In the genomic region with DNA sequence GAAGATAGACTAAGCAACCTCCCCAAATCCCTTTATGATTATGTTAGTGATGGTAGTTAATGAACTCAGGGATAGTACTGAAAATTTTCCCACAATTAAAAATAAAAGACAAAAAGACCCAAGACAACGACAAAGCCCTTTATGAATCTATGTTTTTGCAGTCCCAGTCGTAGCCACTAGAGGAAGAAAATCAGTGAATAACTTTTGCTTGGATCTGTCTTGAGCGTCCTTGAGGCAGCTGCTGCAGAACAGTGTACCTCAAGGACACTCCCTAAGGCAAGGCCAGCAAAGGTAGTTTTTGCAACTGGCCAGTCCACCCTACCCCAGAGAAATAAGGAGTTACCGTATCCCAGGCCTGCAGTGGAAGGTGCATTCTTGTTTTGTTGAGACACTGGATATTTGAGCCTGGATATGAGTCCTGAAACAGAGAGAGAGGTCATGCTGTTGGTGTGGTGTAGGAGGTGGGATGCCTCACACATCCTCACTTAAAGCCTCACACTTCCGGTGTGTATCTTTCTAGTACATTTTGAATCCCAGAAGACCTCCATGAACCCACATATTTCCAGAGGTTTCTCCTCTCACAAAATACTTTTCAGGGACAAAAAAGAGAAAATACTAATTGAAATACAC, we compare ENCODE assay signal across 11 cellular contexts. TPM values are rescaled to one million over a fixed set of nuclear protein-coding genes. Genes with fewer than 3 reads are reported as not detected.
A peak's percentile ranks its signal among the peaks of the same experiment; 100 is the strongest.
DNase-seq lines count a peak whose midpoint lies in the region; ATAC-seq and TF ChIP-seq lines count a peak whose summit lies in the region.
"Had no signal": no experiment of that assay in that cellular context is flagged by ENCODE, and none has a peak within 500 bp of the region (broad histone marks: within the 10 kb centered on the region; RNA-seq: fewer than 3 reads in every experiment).

No MANE protein-coding gene starts in this region.

- no peak for TF ChIP-seq POLR2A in breast epithelium (IDR thresholded peaks at IDR 0.05)

- POLR2A ChIA-PET in MCF 10A (lab: Yijun Ruan, JAX): no interaction called here
- POLR2A ChIA-PET in activated CD4-positive, alpha-beta memory T cell treated with anti-CD3 and anti-CD28 coated beads for 36 hours (lab: Charles Lee): no interaction called here

- no peaks in the 10 kb centered on the region for H3K9me3 Mint-ChIP-seq in MCF 10A (ENCODE audit: unreplicated experiment)
- no peaks in the 10 kb centered on the region for H3K9me3 Mint-ChIP-seq in activated CD4-positive, alpha-beta memory T cell treated with anti-CD3 and anti-CD28 coated beads for 36 hours
- H3K9me3 Mint-ChIP-seq: CD8-positive, alpha-beta T cell had no signal

- no peak overlapping the region for H3K27ac ChIP-seq in breast epithelium
- no peak overlapping the region for H3K27ac ChIP-seq in OCI-LY3 (ENCODE audit: low read length)
- H3K27ac ChIP-seq in fibroblast of lung (ENCODE audit: insufficient read depth, low read length): no peak overlapping the region
- no peak overlapping the region for H3K27ac ChIP-seq in upper lobe of right lung
- H3K27ac ChIP-seq: skin epidermis had no signal

- H3K36me3 Mint-ChIP-seq in MCF 10A (ENCODE audit: insufficient read depth, unreplicated experiment): no peaks in the 10 kb centered on the region
- no peaks in the 10 kb centered on the region for H3K36me3 Mint-ChIP-seq in activated CD4-positive, alpha-beta memory T cell treated with anti-CD3 and anti-CD28 coated beads for 36 hours
- H3K36me3 Mint-ChIP-seq: CD8-positive, alpha-beta T cell had no signal

- H4K20me1 ChIP-seq in OCI-LY3 (ENCODE audit: insufficient read depth, low read length) (no peaks in the 10 kb centered on the region), fibroblast of lung (ENCODE audit: control insufficient read depth, extremely low read depth, insufficient read depth, low read length) (no peaks in the 10 kb centered on the region)

- peak; percentile 30 for DNase-seq in MCF 10A (ENCODE audit: unreplicated experiment)
- DNase-seq in breast epithelium (ENCODE audit: low spot score in 2 of 2): no peak
- peak in 1 of 2 donors; percentile 2 for DNase-seq in fibroblast of lung (ENCODE audit: low read depth in 2 of 2)
- DNase-seq in upper lobe of right lung: no peak
- DNase-seq in activated CD4-positive, alpha-beta memory T cell treated with anti-CD3 and anti-CD28 coated beads for 36 hours: no peak
- DNase-seq: CD8-positive, alpha-beta T cell; T-helper 17 cell had no signal

- peaks cover 60% of the 10 kb centered on the region for H3K27me3 Mint-ChIP-seq in MCF 10A (ENCODE audit: insufficient read depth, unreplicated experiment)
- peaks cover 1% of the 10 kb centered on the region for H3K27me3 Mint-ChIP-seq in activated CD4-positive, alpha-beta memory T cell treated with anti-CD3 and anti-CD28 coated beads for 36 hours
- H3K27me3 Mint-ChIP-seq: T-helper 17 cell had no signal

- ATAC-seq in upper lobe of right lung (no peak), HG03442 (IDR thresholded peaks at IDR 0.05; ENCODE audit: unreplicated experiment) (no peak), GM18511 (IDR thresholded peaks at IDR 0.05; ENCODE audit: unreplicated experiment) (no peak)
- ATAC-seq: CD8-positive, alpha-beta T cell; T-helper 17 cell had no signal

- no peak overlapping the region for H3K27ac Mint-ChIP-seq in MCF 10A (ENCODE audit: low read depth, unreplicated experiment)
- no peak overlapping the region for H3K27ac Mint-ChIP-seq in activated CD4-positive, alpha-beta memory T cell treated with anti-CD3 and anti-CD28 coated beads for 36 hours
- H3K27ac Mint-ChIP-seq: CD8-positive, alpha-beta T cell; T-helper 17 cell had no signal

- H3K79me2 ChIP-seq in OCI-LY3 (ENCODE audit: low read length) (no peaks in the 10 kb centered on the region), fibroblast of lung (ENCODE audit: control insufficient read depth, insufficient read depth, low read length) (no peaks in the 10 kb centered on the region)

- intact Hi-C loops in MCF 10A (cut with micrococcal nuclease): no loop called here
- intact Hi-C loops in breast epithelium (cut with DNase I; ENCODE audit: low total_unique reads): no loop called here
- intact Hi-C loops in upper lobe of right lung (cut with DNase I): no loop called here
- intact Hi-C loops in activated CD4-positive, alpha-beta memory T cell treated with anti-CD3 and anti-CD28 coated beads for 36 hours (cut with micrococcal nuclease): no loop called here

- no peak overlapping the region for H3K4me3 ChIP-seq in breast epithelium
- H3K4me3 ChIP-seq in OCI-LY3 (ENCODE audit: low read length): no peak overlapping the region
- H3K4me3 ChIP-seq in fibroblast of lung (replicated peaks in 1 of 4; ENCODE audit: control extremely low read depth in 1 of 4, insufficient read depth in 1 of 4, low read depth in 3 of 4, low read length in 4 of 4): no peak overlapping the region
- no peak overlapping the region for H3K4me3 ChIP-seq in upper lobe of right lung
- H3K4me3 ChIP-seq: skin epidermis had no signal

- no peaks in the 10 kb centered on the region for H3K4me1 ChIP-seq in breast epithelium
- H3K4me1 ChIP-seq in OCI-LY3 (ENCODE audit: low read length): peaks cover 8% of the 10 kb centered on the region; the same call in 1 of the 2 replicates
- no peaks in the 10 kb centered on the region for H3K4me1 ChIP-seq in fibroblast of lung (ENCODE audit: control insufficient read depth, extremely low read depth, insufficient read depth, low read length)
- H3K4me1 ChIP-seq in upper lobe of right lung: no peaks in the 10 kb centered on the region

- no peaks in the 10 kb centered on the region for H3K4me1 Mint-ChIP-seq in MCF 10A (ENCODE audit: insufficient read depth, unreplicated experiment)
- no peaks in the 10 kb centered on the region for H3K4me1 Mint-ChIP-seq in activated CD4-positive, alpha-beta memory T cell treated with anti-CD3 and anti-CD28 coated beads for 36 hours (ENCODE audit: low read depth)

- no peaks in the 10 kb centered on the region for H3K36me3 ChIP-seq in breast epithelium
- H3K36me3 ChIP-seq in OCI-LY3 (replicated peaks; ENCODE audit: low read depth, low read length): peaks cover 54% of the 10 kb centered on the region
- H3K36me3 ChIP-seq in fibroblast of lung (ENCODE audit: control insufficient read depth, insufficient read depth, low read length): no peaks in the 10 kb centered on the region
- no peaks in the 10 kb centered on the region for H3K36me3 ChIP-seq in upper lobe of right lung

- TF ChIP-seq CTCF in MCF 10A (IDR thresholded peaks at IDR 0.05; ENCODE audit: unreplicated experiment) (no peak), breast epithelium (IDR thresholded peaks at IDR 0.05) (no peak), OCI-LY3 (IDR thresholded peaks at IDR 0.05; ENCODE audit: low read depth, low read length) (peak; percentile 26; the same call in 1 of the 2 replicates), fibroblast of lung (conservative IDR thresholded peaks at IDR 0.05 in 1 of 2, IDR thresholded peaks at IDR 0.05 in 1 of 2; ENCODE audit: low read depth in 1 of 2, low read length in 2 of 2) (peak; percentile 28 to 42), upper lobe of right lung (IDR thresholded peaks at IDR 0.05) (peak; percentile 20)

- H3K4me2 ChIP-seq in OCI-LY3 (ENCODE audit: low read length): no peak overlapping the region
- no peak overlapping the region for H3K4me2 ChIP-seq in fibroblast of lung (ENCODE audit: extremely low read depth, insufficient read depth, low read length)

- H3K4me3 Mint-ChIP-seq in MCF 10A (ENCODE audit: unreplicated experiment): no peak overlapping the region
- no peak overlapping the region for H3K4me3 Mint-ChIP-seq in activated CD4-positive, alpha-beta memory T cell treated with anti-CD3 and anti-CD28 coated beads for 36 hours
- H3K4me3 Mint-ChIP-seq: CD8-positive, alpha-beta T cell; T-helper 17 cell had no signal

- CTCF ChIA-PET in MCF 10A (lab: Yijun Ruan, JAX): interaction anchor here (0.9 kb wide), 1 partner anchor 8 kb away, joined by 3 read pairs; no protein-coding TSS in a partner anchor
- CTCF ChIA-PET in activated CD4-positive, alpha-beta memory T cell treated with anti-CD3 and anti-CD28 coated beads for 36 hours (lab: Charles Lee): no interaction called here

- BruUV-seq in MCF 10A (replicated peaks; lab: Mats Ljungman, UMichigan): no TSS peak

- H3K9ac ChIP-seq in OCI-LY3 (ENCODE audit: low read length) (no peak overlapping the region), fibroblast of lung (ENCODE audit: insufficient read depth, low read length) (no peak overlapping the region)

- peaks cover 0 to 54% of the 10 kb centered on the region in 2 donors for H3K27me3 ChIP-seq in breast epithelium
- no peaks in the 10 kb centered on the region for H3K27me3 ChIP-seq in OCI-LY3 (ENCODE audit: low read depth, low read length)
- H3K27me3 ChIP-seq in fibroblast of lung (ENCODE audit: control insufficient read depth, insufficient read depth, low read length): no peaks in the 10 kb centered on the region
- H3K27me3 ChIP-seq in upper lobe of right lung: no peaks in the 10 kb centered on the region

- H2AFZ ChIP-seq in OCI-LY3 (ENCODE audit: low read depth, low read length): no peak overlapping the region
- H2AFZ ChIP-seq in fibroblast of lung (ENCODE audit: low read length): no peak overlapping the region

- H3K9me3 ChIP-seq in breast epithelium (no peaks in the 10 kb centered on the region), OCI-LY3 (ENCODE audit: insufficient read depth, low read length) (no peaks in the 10 kb centered on the region), fibroblast of lung (ENCODE audit: control insufficient read depth, insufficient read depth, low read depth, low read length) (no peaks in the 10 kb centered on the region), upper lobe of right lung (no peaks in the 10 kb centered on the region)

RNA-seq across cellular contexts. Expression of a gene that starts 8.7 kb away (rescaled TPM):
- total RNA-seq in MCF 10A (2022): 14.9 and 17.2 TPM in 2 replicates
- 1 to 10 TPM; 3.5 to 4.7 (median 4.6) TPM for total RNA-seq in breast epithelium
- total RNA-seq in fibroblast of lung: 3.0 and 3.1 TPM in 2 replicates
- 7.7 and 12.0 TPM in 2 replicates for polyA plus RNA-seq in fibroblast of lung
- 9.1 and 14.7 TPM in 2 replicates for polyA plus RNA-seq in fibroblast of lung (2012)
- polyA minus RNA-seq in fibroblast of lung (ENCODE audit: low replicate concordance): 1.1 and 4.9 TPM in 2 replicates
- 6.4 TPM for total RNA-seq in upper lobe of right lung
- 10 to 100 TPM; 21.9 to 23.1 TPM for total RNA-seq in activated CD4-positive, alpha-beta memory T cell treated with anti-CD3 and anti-CD28 coated beads for 36 hours

RNA-seq across cellular contexts. Expression of a gene that starts 28.7 kb away (rescaled TPM):
- total RNA-seq in MCF 10A (2022) (not detected in 2 replicates), breast epithelium (10 to 100 TPM in 1 of 3 donors, 1 to 10 TPM in 2; 3.9 to 19.7 (median 7.9) TPM), fibroblast of lung (not detected in 2 replicates), upper lobe of right lung (34.1 TPM)
- polyA plus RNA-seq in fibroblast of lung: 0.05 TPM in 1 of 2 replicates, not detected in the other
- polyA plus RNA-seq in fibroblast of lung (2012): not detected in 2 replicates
- not detected in 2 replicates for polyA minus RNA-seq in fibroblast of lung (ENCODE audit: low replicate concordance)
- under 1 TPM; 0.21 to 0.58 TPM for total RNA-seq in activated CD4-positive, alpha-beta memory T cell treated with anti-CD3 and anti-CD28 coated beads for 36 hours

RNA-seq across cellular contexts. Expression of a gene that starts 33.5 kb away (rescaled TPM):
- total RNA-seq in MCF 10A (2022): 445 and 482 TPM in 2 replicates
- 100 to 1,000 TPM; 503 to 954 (median 526) TPM for total RNA-seq in breast epithelium
- 305 and 521 TPM in 2 replicates for total RNA-seq in fibroblast of lung
- polyA plus RNA-seq in fibroblast of lung: 2,163 and 2,209 TPM in 2 replicates
- 1,818 and 2,496 TPM in 2 replicates for polyA plus RNA-seq in fibroblast of lung (2012)
- polyA minus RNA-seq in fibroblast of lung (ENCODE audit: low replicate concordance): 3.9 and 12.9 TPM in 2 replicates
- total RNA-seq in upper lobe of right lung: 133 TPM
- 100 to 1,000 TPM; 364 to 420 TPM for total RNA-seq in activated CD4-positive, alpha-beta memory T cell treated with anti-CD3 and anti-CD28 coated beads for 36 hours

RNA-seq across cellular contexts. Expression of a gene that starts 50.4 kb away (rescaled TPM):
- 11.7 and 13.3 TPM in 2 replicates for total RNA-seq in MCF 10A (2022)
- total RNA-seq in breast epithelium: 10 to 100 TPM; 20.5 to 43.0 (median 31.5) TPM
- 11.3 and 19.3 TPM in 2 replicates for total RNA-seq in fibroblast of lung
- 23.1 and 30.3 TPM in 2 replicates for polyA plus RNA-seq in fibroblast of lung
- 16.8 and 24.2 TPM in 2 replicates for polyA plus RNA-seq in fibroblast of lung (2012)
- 2.6 and 10.3 TPM in 2 replicates for polyA minus RNA-seq in fibroblast of lung (ENCODE audit: low replicate concordance)
- 46.3 TPM for total RNA-seq in upper lobe of right lung
- 10 to 100 TPM; 40.4 to 43.6 TPM for total RNA-seq in activated CD4-positive, alpha-beta memory T cell treated with anti-CD3 and anti-CD28 coated beads for 36 hours

RNA-seq across cellular contexts. Expression of a gene that starts 50.7 kb away (rescaled TPM):
- total RNA-seq in MCF 10A (2022) (35.5 and 44.2 TPM in 2 replicates), breast epithelium (10 to 100 TPM; 48.5 to 83.9 (median 66.2) TPM), fibroblast of lung (82.7 and 84.1 TPM in 2 replicates), upper lobe of right lung (67.1 TPM)
- polyA plus RNA-seq in fibroblast of lung: 76.6 and 91.5 TPM in 2 replicates
- 92.2 and 98.7 TPM in 2 replicates for polyA plus RNA-seq in fibroblast of lung (2012)
- polyA minus RNA-seq in fibroblast of lung (ENCODE audit: low replicate concordance): 9.3 and 12.6 TPM in 2 replicates
- total RNA-seq in activated CD4-positive, alpha-beta memory T cell treated with anti-CD3 and anti-CD28 coated beads for 36 hours: 10 to 100 TPM; 32.5 to 33.8 TPM

Comparison
In these comparisons a context has a peak if more than half of its experiments do, and no peak if none do; other contexts are left out.
1. CTCF ChIP-seq: peak in OCI-LY3 (single experiment), fibroblast of lung (2 of 2) and upper lobe of right lung (single experiment); none in MCF 10A (single experiment) and breast epithelium (0 of 3).